ENCODE assay signal across 18 cellular contexts in genomic region chr5:173932695-173933139, GRCh38. TPM values are rescaled to one million over a fixed set of nuclear protein-coding genes. Genes with fewer than 3 reads are reported as not detected.
A peak's percentile ranks its signal among the peaks of the same experiment; 100 is the strongest.
DNase-seq lines count a peak whose midpoint lies in the region; ATAC-seq, FAIRE-seq and TF ChIP-seq lines count a peak whose summit lies in the region.
"Had no signal": no experiment of that assay in that cellular context is flagged by ENCODE, and none has a peak within 500 bp of the region (broad histone marks: within the 10 kb centered on the region; RNA-seq: fewer than 3 reads in every experiment).

No MANE protein-coding gene starts in this region.

- WGBS in A549 (ENCODE audit: missing lambda C conversion rate), result 50% methylated on average over 2 of the region's 2 CpGs
- WGBS in pancreas, 2 donors, result 37 to 42% methylated on average over 2 of the region's 2 CpGs
- WGBS in SK-N-SH (ENCODE audit: low lambda C conversion rate), result 69% methylated on average over 2 of the region's 2 CpGs

- no peaks in the 10 kb centered on the region for H3F3A ChIP-seq in SK-N-SH (replicated peaks; ENCODE audit: insufficient read depth)

- TF ChIP-seq CTCF in A549 (IDR thresholded peaks at IDR 0.05) (no peak), pancreas (IDR thresholded peaks at IDR 0.05) (no peak), SK-N-SH (IDR thresholded peaks at IDR 0.05) (no peak)

- peaks cover 33% of the 10 kb centered on the region for H3K4me1 ChIP-seq in A549
- peaks cover 28 to 48% (median 35%) of the 10 kb centered on the region in 3 donors for H3K4me1 ChIP-seq in pancreas
- H3K4me1 ChIP-seq in SK-N-SH (ENCODE audit: control insufficient read depth in 1 of 2, insufficient read depth in 2 of 2, low read depth in 1 of 2, low read length in 1 of 2), result no peaks in the 10 kb centered on the region
- H3K4me1 ChIP-seq: SJSA1 had no signal

- no peaks in the 10 kb centered on the region for H3K9me2 ChIP-seq in SK-N-SH

- peaks cover 31% of the 10 kb centered on the region for H3K79me2 ChIP-seq in SK-N-SH (ENCODE audit: insufficient read depth)

- H3K27me3 ChIP-seq in pancreas (no peaks in the 10 kb centered on the region), SK-N-SH (ENCODE audit: insufficient read depth) (no peaks in the 10 kb centered on the region), MG63 (no peaks in the 10 kb centered on the region)
- H3K27me3 ChIP-seq: SJSA1 had no signal

- no peak overlapping the region for H3K4me3 ChIP-seq in A549
- no peak overlapping the region for H3K4me3 ChIP-seq in SK-N-MC
- no peak overlapping the region for H3K4me3 ChIP-seq in pancreas
- no peak overlapping the region for H3K4me3 ChIP-seq in SK-N-SH (ENCODE audit: low read depth in 2 of 2, low read length in 1 of 2)
- no peak overlapping the region for H3K4me3 ChIP-seq in MG63
- H3K4me3 ChIP-seq: SJSA1 had no signal

- no peak for TF ChIP-seq RAD21 in A549 (conservative IDR thresholded peaks at IDR 0.05 in 1 of 2, IDR thresholded peaks at IDR 0.05 in 1 of 2)
- no peak for TF ChIP-seq RAD21 in SK-N-SH (IDR thresholded peaks at IDR 0.05; ENCODE audit: low read length)

- CTCF ChIA-PET in A549 (lab: Yijun Ruan, JAX) (interaction anchor here (1.2 to 1.3 kb wide), 2 partner anchors 10 to 40 kb away, joined by 4 to 5 read pairs; no protein-coding TSS in a partner anchor), SK-N-SH (lab: Yijun Ruan, JAX) (interaction anchor here (0.7 to 1.6 kb wide), 4 partner anchors 10 to 385 kb away, joined by 3 to 5 read pairs (median 4); no protein-coding TSS in a partner anchor)

- H2AFZ ChIP-seq in SK-N-SH (ENCODE audit: low read depth), result no peak overlapping the region

- TF ChIP-seq EP300 in A549 (IDR thresholded peaks at IDR 0.05) (no peak), SK-N-SH (IDR thresholded peaks at IDR 0.05; ENCODE audit: borderline replicate concordance in 1 of 2, low read depth in 1 of 2, low read length in 1 of 2) (no peak)

- DNase-seq in A549 (ENCODE audit: low read depth in 1 of 2, low spot score in 1 of 2) (no peak), SK-N-MC (ENCODE audit: low read depth, low spot score) (no peak), left colon (no peak), pancreas (no peak), SK-N-SH (no peak), MG63 (no peak), NCI-H446 (lab: John Stamatoyannopoulos, UW) (no peak)
- DNase-seq in effector CD8-positive, alpha-beta T cell (lab: John Stamatoyannopoulos, UW), result no peak
- DNase-seq: ACHN; CD8-positive, alpha-beta T cell; NCI-H1417; NCI-H2029 treated with DMSO at 0.1 percent for 48 hours; NCI-H226; NCI-H526 treated with DMSO at 0.1 percent for 48 hours had no signal

- H3K36me3 ChIP-seq in SK-N-MC (ENCODE audit: insufficient read depth, low read length) (peaks cover 7% of the 10 kb centered on the region; the same call in 1 of the 2 replicates), pancreas (no peaks in the 10 kb centered on the region), SK-N-SH (replicated peaks in 1 of 2; ENCODE audit: control insufficient read depth in 1 of 2, insufficient read depth in 2 of 2, low read length in 1 of 2) (peaks cover 5 to 6% of the 10 kb centered on the region in 2 experiments), MG63 (no peaks in the 10 kb centered on the region)

- POLR2A ChIA-PET in A549 (lab: Yijun Ruan, JAX), result no interaction called here
- POLR2A ChIA-PET in SK-N-SH (lab: Yijun Ruan, JAX), result no interaction called here

- no peak for TF ChIP-seq POLR2A in A549 (IDR thresholded peaks at IDR 0.05; ENCODE audit: low read length)

- H3K27ac ChIP-seq in A549 (no peak overlapping the region), SK-N-MC (peak overlapping the region; percentile 32; the same call in 1 of the 2 replicates), pancreas (peak overlapping the region in 2 of 4 donors; percentile 53 to 62), SK-N-SH (ENCODE audit: low read depth in 2 of 2, low read length in 1 of 2) (no peak overlapping the region)
- H3K27ac ChIP-seq: SJSA1 had no signal

- intact Hi-C loops in left colon (cut with DNase I, micrococcal nuclease) (no loop called here), pancreas (cut with DNase I) (no loop called here)

- no peak overlapping the region for H3K9ac ChIP-seq in SK-N-MC (ENCODE audit: insufficient read length)
- no peak overlapping the region for H3K9ac ChIP-seq in SK-N-SH

- H3K9me3 ChIP-seq in A549 (no peaks in the 10 kb centered on the region), SK-N-MC (ENCODE audit: low read depth, low read length) (no peaks in the 10 kb centered on the region), pancreas (no peaks in the 10 kb centered on the region), SK-N-SH (no peaks in the 10 kb centered on the region), MG63 (no peaks in the 10 kb centered on the region)
- H3K9me3 ChIP-seq: SJSA1 had no signal

- H3K4me2 ChIP-seq in A549 (peak overlapping the region; percentile 17), SK-N-SH (no peak overlapping the region)

- ATAC-seq in A549, result no peak
- ATAC-seq in left colon, result peak; percentile 56
- peak; percentile 54 to 89 (median 83) for ATAC-seq in pancreas
- ATAC-seq: CD8-positive, alpha-beta T cell had no signal

- FAIRE-seq in A549 (lab: Jason Lieb, UNC), result no peak
- FAIRE-seq in pancreas (lab: Jason Lieb, UNC), result no peak
- FAIRE-seq: H54 had no signal

- H4K20me1 ChIP-seq in SK-N-SH (ENCODE audit: insufficient read depth), result no peaks in the 10 kb centered on the region

TF ChIP-seq in A549, 52 proteins besides CTCF, POLR2A, EP300 and RAD21:
- no peak for TF ChIP-seq KDM5A (IDR thresholded peaks at IDR 0.05)
- TF ChIP-seq RFX5 (IDR thresholded peaks at IDR 0.05), result no peak
- TF ChIP-seq CEBPB (IDR thresholded peaks at IDR 0.05), result no peak
- no peak for TF ChIP-seq KDM1A (IDR thresholded peaks at IDR 0.05; ENCODE audit: low read depth)

TF ChIP-seq in SK-N-SH, 30 proteins besides CTCF, POLR2A, EP300 and RAD21:
- TF ChIP-seq RFX5 (IDR thresholded peaks at IDR 0.05; ENCODE audit: low read length) (no peak), PBX3 (IDR thresholded peaks at IDR 0.05) (no peak), MAX (IDR thresholded peaks at IDR 0.05; ENCODE audit: low read depth) (no peak)
TF ChIP-seq in SK-N-SH: peak in this region for 0.

RNA-seq across cellular contexts. Expression of gene CPEB4, which starts 44.6 kb away (rescaled TPM):
- 49.1 and 50.0 TPM in 2 replicates for polyA plus RNA-seq in A549 (2011; rRNA removed)
- polyA plus RNA-seq in A549 (2012; cell fraction: cytosol; rRNA removed), result 7.1 and 9.7 TPM in 2 replicates
- 5.3 and 6.8 TPM in 2 replicates for polyA plus RNA-seq in A549 (2012; cell fraction: nucleus; rRNA removed)
- 8.4 to 11.4 TPM (median 10.5 TPM) in 3 replicates for polyA plus RNA-seq in A549 (2017; fragmentation: RNase III; extraction: RNeasy Plus Mini Kit Qiagen cat#74134 plus additional on column Dnase treatment)
- 104 and 110 TPM in 2 replicates for polyA minus RNA-seq in A549 (2011; rRNA and poly(A)+ RNA removed)
- 10 to 100 TPM; 42.1 to 42.8 TPM for total RNA-seq in left colon
- total RNA-seq in pancreas, result 10 to 100 TPM; 24.3 to 51.2 (median 30.0) TPM
- polyA plus RNA-seq in pancreas, result 10 to 100 TPM; 11.6 to 15.9 TPM
- polyA plus RNA-seq in SK-N-SH (2012; rRNA removed), result 6.8 and 9.4 TPM in 2 replicates
- polyA plus RNA-seq in SK-N-SH (2012; cell fraction: cytosol; rRNA removed), result 6.7 and 7.2 TPM in 2 replicates
- polyA plus RNA-seq in SK-N-SH (2012; cell fraction: nucleus; rRNA removed), result 6.8 and 11.4 TPM in 2 replicates
- 2.4 and 3.6 TPM in 2 replicates for total RNA-seq in MG63 (2014; rRNA removed; shearing (Covaris generic); ENCODE audit: low replicate concordance)

RNA-seq across cellular contexts. Expression of gene C5orf47, which starts 56.3 kb away (rescaled TPM):
- polyA plus RNA-seq in A549 (2011; rRNA removed) (0.12 and 0.13 TPM in 2 replicates), A549 (2017; fragmentation: RNase III; extraction: RNeasy Plus Mini Kit Qiagen cat#74134 plus additional on column Dnase treatment) (not detected in 3 replicates), pancreas (under 1 TPM; 0.04 to 0.07 TPM), SK-N-SH (2012; rRNA removed) (not detected in 2 replicates)
- polyA plus RNA-seq in A549 (2012; cell fraction: cytosol; rRNA removed), result not detected in 2 replicates
- polyA plus RNA-seq in A549 (2012; cell fraction: nucleus; rRNA removed), result 0.01 TPM in 1 of 2 replicates, not detected in the other
- not detected in 2 replicates for polyA minus RNA-seq in A549 (2011; rRNA and poly(A)+ RNA removed)
- total RNA-seq in left colon (not detected), pancreas (under 1 TPM in 2 of 6 donors, not detected in 4; 0.08 to 0.09 TPM)
- not detected in 2 replicates for polyA plus RNA-seq in SK-N-SH (2012; cell fraction: cytosol; rRNA removed)
- polyA plus RNA-seq in SK-N-SH (2012; cell fraction: nucleus; rRNA removed), result not detected in 2 replicates
- total RNA-seq in MG63 (2014; rRNA removed; shearing (Covaris generic); ENCODE audit: low replicate concordance), result not detected in 2 replicates
- total RNA-seq: CD8-positive, alpha-beta T cell; OCI-LY7; RPMI7951; SJSA1 had no signal

Comparison
In these comparisons a context has a peak if more than half of its experiments do, and no peak if none do; other contexts are left out.
1. ATAC-seq: peak in left colon (single experiment) and pancreas (4 of 4); none in A549 (0 of 2).